In the genomic region with DNA sequence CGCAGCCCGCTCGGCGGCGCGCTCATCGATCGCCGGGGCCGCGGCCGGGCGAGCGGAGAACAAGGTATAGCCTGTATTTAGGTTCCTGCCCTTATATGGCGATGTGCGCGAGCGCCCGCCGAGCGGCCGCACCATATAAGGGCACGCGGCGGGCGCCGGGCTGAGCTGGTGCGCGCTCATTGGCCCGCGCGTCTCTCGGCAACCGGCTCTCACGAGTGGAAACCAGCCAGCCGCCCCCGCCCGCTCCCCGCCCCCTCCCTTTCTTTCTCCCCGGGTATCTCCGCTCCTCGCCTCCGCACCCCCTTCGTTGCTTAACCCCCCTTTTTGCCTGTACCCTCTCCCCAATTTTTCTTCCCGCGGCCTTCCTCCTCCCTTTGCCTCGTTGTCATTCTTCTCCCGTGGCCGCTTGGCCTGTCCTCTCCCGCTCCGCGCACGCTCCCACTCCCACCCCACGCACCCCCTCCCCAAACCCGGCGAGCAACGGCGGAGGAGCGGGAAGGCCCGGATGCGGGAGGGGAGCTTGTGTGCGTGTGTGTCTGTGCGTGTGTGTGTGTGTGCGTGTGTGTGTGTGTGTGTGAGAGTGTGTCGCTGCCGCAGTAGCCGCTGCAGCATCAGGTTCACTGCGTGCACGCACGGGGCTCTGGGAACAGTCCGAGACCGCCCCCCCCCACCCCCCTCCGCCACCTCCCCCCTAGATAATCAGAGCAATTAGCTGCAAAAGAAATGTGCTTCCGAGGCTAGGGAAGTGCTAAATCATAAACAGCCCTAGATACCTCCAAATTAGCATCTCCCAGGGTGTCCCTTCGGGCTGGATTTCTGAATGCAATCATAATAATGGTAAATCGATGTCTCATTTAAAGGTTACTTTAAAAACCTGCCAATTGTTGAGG, we compare ENCODE assay signal across 8 cellular contexts. TPM values are rescaled to one million over a fixed set of nuclear protein-coding genes. Genes with fewer than 3 reads are reported as not detected.
DNase-seq lines count a peak whose midpoint lies in the region; ATAC-seq and TF ChIP-seq lines count a peak whose summit lies in the region.

No MANE protein-coding gene starts in this region.

- H3K4me2 ChIP-seq in OCI-LY7 (ENCODE audit: low read length), result peak overlapping the region; percentile 66

- no peak overlapping the region for H2AFZ ChIP-seq in OCI-LY7 (ENCODE audit: low read length)

- H3K36me3 ChIP-seq in Caco-2 (ENCODE audit: control insufficient read depth, insufficient read depth, low read length), result no peaks in the 10 kb centered on the region
- no peaks in the 10 kb centered on the region for H3K36me3 ChIP-seq in OCI-LY7 (ENCODE audit: insufficient read depth, low read length)

- DNase-seq in Caco-2, result peak; percentile 91
- peak; percentile 90 for DNase-seq in Jurkat, Clone E6-1 (ENCODE audit: low read depth, low spot score)
- DNase-seq in OCI-LY7 (ENCODE audit: low spot score), result peak; percentile 78
- peak; percentile 69 for DNase-seq in activated T-cell treated with anti-CD3 and anti-CD28 coated beads for 24 hours (ENCODE audit: low read depth)
- peak; percentile 68 for DNase-seq in neural crest cell (ENCODE audit: low read depth, low spot score)
- DNase-seq in substantia nigra (lab: John Stamatoyannopoulos, UW), result peak in 43 of 49 donors; percentile 14 to 87 (median 56)

- H3K36me3 Mint-ChIP-seq in Caco-2 (ENCODE audit: insufficient read depth, unreplicated experiment) (no peaks in the 10 kb centered on the region), neural crest cell (ENCODE audit: low read depth) (no peaks in the 10 kb centered on the region)

- intact Hi-C loops in Caco-2 (cut with micrococcal nuclease; ENCODE audit: unreplicated experiment), result loop anchor here (1.0 to 2.0 kb wide), 4 partner anchors 13 to 182 kb away; a partner anchor contains a TSS
- intact Hi-C loops in OCI-LY7 (cut with micrococcal nuclease; ENCODE audit: unreplicated experiment), result no loop called here

- no TSS peak for BruUV-seq in Caco-2 (replicated peaks; lab: Mats Ljungman, UMichigan)
- BruUV-seq in OCI-LY7 (replicated peaks; lab: Mats Ljungman, UMichigan), result no TSS peak

- peaks cover 36% of the 10 kb centered on the region for H3K4me1 ChIP-seq in Caco-2
- H3K4me1 ChIP-seq in OCI-LY7 (ENCODE audit: insufficient read depth, low read length, poor library complexity, severe bottlenecking), result peaks cover 28% of the 10 kb centered on the region

- H3K4me3 ChIP-seq in Caco-2 (ENCODE audit: low read depth, low read length) (peak overlapping the region; percentile 63), OCI-LY7 (ENCODE audit: low read depth, low read length, poor library complexity, severe bottlenecking) (no peak overlapping the region)
- peak overlapping the region; percentile 60 for H3K4me3 ChIP-seq in Jurkat, Clone E6-1 (ENCODE audit: low read length)

- POLR2A ChIA-PET in Caco-2 (lab: Charles Lee) (interaction anchor here (0.5 to 2.9 kb wide), 15 partner anchors 9 to 1576 kb away, joined by 3 to 22 read pairs (median 6); a partner anchor contains a TSS), OCI-LY7 (lab: Charles Lee) (interaction anchor here (0.6 to 1.0 kb wide), 4 partner anchors 13 to 212 kb away, joined by 3 to 4 read pairs (median 4); a partner anchor contains a TSS)

- H3K79me2 ChIP-seq in OCI-LY7 (ENCODE audit: insufficient read depth, low read depth, low read length), result no peaks in the 10 kb centered on the region

- CTCF ChIA-PET in Caco-2 (lab: Charles Lee) (interaction anchor here (0.5 to 3.7 kb wide), 23 partner anchors 9 to 594 kb away, joined by 3 to 56 read pairs (median 4); a partner anchor contains a TSS), OCI-LY7 (lab: Charles Lee; ENCODE audit: unreplicated experiment) (interaction anchor here (0.6 to 1.4 kb wide), 3 partner anchors 27 to 65 kb away, joined by 3 to 8 read pairs (median 3); no protein-coding TSS in a partner anchor)

- no peaks in the 10 kb centered on the region for H3K27me3 ChIP-seq in Caco-2 (replicated peaks; ENCODE audit: control insufficient read depth, insufficient read depth, low read length)

- H3K9me3 ChIP-seq in Caco-2 (no peaks in the 10 kb centered on the region), OCI-LY7 (ENCODE audit: low read length) (no peaks in the 10 kb centered on the region)

- no peak for TF ChIP-seq CTCF in Caco-2 (IDR thresholded peaks at IDR 0.05; ENCODE audit: insufficient read depth in 1 of 2, low read depth in 1 of 2, low read length in 1 of 2, severe bottlenecking in 1 of 2, unreplicated experiment in 1 of 2)
- TF ChIP-seq CTCF in OCI-LY7 (conservative IDR thresholded peaks at IDR 0.05; ENCODE audit: low read length), result no peak
- TF ChIP-seq CTCF in neural crest cell (conservative IDR thresholded peaks at IDR 0.05), result no peak

- H3K4me1 Mint-ChIP-seq in Caco-2 (ENCODE audit: low read depth, unreplicated experiment) (peaks cover 6% of the 10 kb centered on the region), neural crest cell (peaks cover 32% of the 10 kb centered on the region)

- H3K27me3 Mint-ChIP-seq in Caco-2 (ENCODE audit: insufficient read depth, unreplicated experiment) (no peaks in the 10 kb centered on the region), neural crest cell (ENCODE audit: low read depth) (peaks cover 83% of the 10 kb centered on the region)

- no peaks in the 10 kb centered on the region for H4K20me1 ChIP-seq in OCI-LY7 (ENCODE audit: insufficient read depth, low read length)

- ATAC-seq in GM21576 (IDR thresholded peaks at IDR 0.05; ENCODE audit: unreplicated experiment), result peak; percentile 70
- ATAC-seq in esophagus mucosa, result peak; percentile 76

- no peaks in the 10 kb centered on the region for H3K9me2 ChIP-seq in OCI-LY7 (ENCODE audit: insufficient read depth, low read length)

- H3K9me3 Mint-ChIP-seq in Caco-2 (ENCODE audit: unreplicated experiment) (no peaks in the 10 kb centered on the region), neural crest cell (no peaks in the 10 kb centered on the region)

- H3K27ac Mint-ChIP-seq in Caco-2 (ENCODE audit: unreplicated experiment) (peak overlapping the region; percentile 61), neural crest cell (ENCODE audit: unreplicated experiment) (peak overlapping the region; percentile 59)

- H3K4me3 Mint-ChIP-seq in Caco-2 (ENCODE audit: unreplicated experiment), result peak overlapping the region; percentile 81
- peak overlapping the region; percentile 83 for H3K4me3 Mint-ChIP-seq in neural crest cell

- H3K27ac ChIP-seq in OCI-LY7 (ENCODE audit: low read depth, low read length, poor library complexity, severe bottlenecking) (no peak overlapping the region), substantia nigra (ENCODE audit: low read depth, low read length, poor library complexity, severe bottlenecking) (no peak overlapping the region)

RNA-seq across cellular contexts. Expression of a gene that starts 13.5 kb away (rescaled TPM):
- 34.3 and 36.6 TPM in 2 replicates for total RNA-seq in Caco-2 (2022)
- 17.0 TPM for polyA plus RNA-seq in Jurkat, Clone E6-1 (2012; ENCODE audit: insufficient read depth, insufficient read length)
- 7.5 and 11.7 TPM in 2 replicates for total RNA-seq in OCI-LY7 (2014; rRNA removed; shearing (Covaris generic))
- total RNA-seq in OCI-LY7 (2022), result 13.9 and 16.3 TPM in 2 replicates
- total RNA-seq in esophagus mucosa, result 3.8 TPM
- 16.5 and 19.2 TPM in 2 replicates for total RNA-seq in neural crest cell

RNA-seq across cellular contexts. Expression of a gene that starts 28.9 kb away (rescaled TPM):
- 90.8 and 114 TPM in 2 replicates for total RNA-seq in Caco-2 (2022)
- polyA plus RNA-seq in Jurkat, Clone E6-1 (2012; ENCODE audit: insufficient read depth, insufficient read length), result 28.7 TPM
- total RNA-seq in OCI-LY7 (2014; rRNA removed; shearing (Covaris generic)), result 98.9 and 109 TPM in 2 replicates
- total RNA-seq in OCI-LY7 (2022), result 110 and 121 TPM in 2 replicates
- total RNA-seq in esophagus mucosa, result 25.2 TPM
- total RNA-seq in neural crest cell, result 19.1 and 21.0 TPM in 2 replicates

RNA-seq across cellular contexts. Expression of a gene that starts 32.4 kb away (rescaled TPM):
- total RNA-seq in Caco-2 (2022), result 50.0 and 52.8 TPM in 2 replicates
- 36.6 TPM for polyA plus RNA-seq in Jurkat, Clone E6-1 (2012; ENCODE audit: insufficient read depth, insufficient read length)
- 29.9 and 31.5 TPM in 2 replicates for total RNA-seq in OCI-LY7 (2014; rRNA removed; shearing (Covaris generic))
- 27.9 and 31.2 TPM in 2 replicates for total RNA-seq in OCI-LY7 (2022)
- total RNA-seq in esophagus mucosa, result 3.8 TPM
- 95.4 and 101 TPM in 2 replicates for total RNA-seq in neural crest cell
